ENCODE assay signal across 1 cellular context in the genomic region with DNA sequence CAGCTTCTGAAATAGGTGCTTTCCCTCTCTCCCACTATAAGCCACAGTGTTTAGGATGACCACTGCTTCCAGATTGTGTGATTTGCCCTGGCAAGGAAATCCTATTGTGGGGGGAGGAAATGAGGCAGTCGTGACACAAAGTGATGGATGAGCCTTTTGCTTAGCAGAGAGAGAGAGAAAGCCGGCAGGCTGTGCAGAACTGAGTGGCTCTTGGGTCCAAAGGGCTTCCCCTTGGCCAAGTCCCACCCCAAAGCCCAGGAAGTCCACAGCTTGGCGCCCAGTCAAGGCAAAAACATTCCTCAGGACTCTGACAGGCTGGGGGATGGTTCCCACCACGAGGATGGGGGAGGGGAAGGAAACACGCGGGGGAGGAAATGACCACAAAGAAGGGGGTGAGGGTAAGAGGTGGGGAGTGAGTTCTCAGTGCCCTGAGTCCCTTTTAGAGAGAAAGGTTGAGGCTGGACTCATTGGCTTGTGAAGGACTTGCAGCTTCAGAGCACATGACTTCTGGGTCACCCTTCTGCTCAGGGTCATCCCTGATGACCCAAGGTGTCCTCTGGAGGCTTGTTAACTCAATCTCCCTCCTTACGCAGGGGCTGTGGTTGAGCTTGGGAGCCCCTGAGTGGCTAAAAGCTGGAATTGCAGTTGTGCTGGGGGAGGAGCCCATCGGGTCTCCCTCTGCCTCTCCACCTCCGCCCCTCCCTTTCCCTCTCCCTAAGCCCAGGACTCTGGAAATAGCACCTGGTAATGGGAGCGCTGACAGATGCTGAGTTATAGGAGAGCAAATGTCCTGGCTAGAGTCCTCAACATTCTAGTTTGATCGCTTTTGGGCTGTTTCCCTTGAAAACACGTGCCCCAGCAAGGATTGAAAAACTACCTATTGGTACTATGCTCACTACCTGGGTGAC.
TF ChIP-seq lines count a peak whose summit lies in the region.

No MANE protein-coding gene starts in this region.

TF ChIP-seq in K562, 482 proteins besides CTCF, POLR2A, EP300 and RAD21 (continues in another document):
- TF ChIP-seq ZNF695 (CRISPR knock-in tag; IDR thresholded peaks at IDR 0.05) (no peak), SETDB1 (IDR thresholded peaks at IDR 0.05; ENCODE audit: low read length) (no peak), EWSR1 (IDR thresholded peaks at IDR 0.05; ENCODE audit: borderline replicate concordance, low read depth, partially characterized antibody) (no peak), DDX20 (tag; IDR thresholded peaks at IDR 0.05; ENCODE audit: low read depth) (no peak), NFIC (IDR thresholded peaks at IDR 0.05) (peak; percentile 62), TFE3 (CRISPR knock-in tag; IDR thresholded peaks at IDR 0.05) (no peak; the same call in 1 of the 2 replicates), ZNF592 (IDR thresholded peaks at IDR 0.05) (peak; percentile 91), RAD51 (IDR thresholded peaks at IDR 0.05; ENCODE audit: borderline replicate concordance, low read depth) (peak; percentile 72), ZNF778 (CRISPR knock-in tag; IDR thresholded peaks at IDR 0.05) (no peak), LEF1 (IDR thresholded peaks at IDR 0.05) (peak; percentile 94), CHD4 (IDR thresholded peaks at IDR 0.05; ENCODE audit: insufficient read depth, insufficient replicate concordance, low read depth, low read length, poor library complexity, severe bottlenecking) (no peak), HOXB6 (CRISPR knock-in tag; IDR thresholded peaks at IDR 0.05; ENCODE audit: borderline replicate concordance) (no peak), ZNF408 (CRISPR knock-in tag; IDR thresholded peaks at IDR 0.05; ENCODE audit: low read depth) (no peak), TEAD2 (tag; IDR thresholded peaks at IDR 0.05) (no peak), HMG20A (CRISPR knock-in tag; conservative IDR thresholded peaks at IDR 0.05) (no peak), RBM22 (IDR thresholded peaks at IDR 0.05; ENCODE audit: low read depth, low read length, poor library complexity, severe bottlenecking) (no peak), NCOA1 (IDR thresholded peaks at IDR 0.05; ENCODE audit: low read depth) (peak; percentile 75), PBX2 (CRISPR knock-in tag; IDR thresholded peaks at IDR 0.05; ENCODE audit: low read depth) (peak; percentile 57), PBX2 (tag; conservative IDR thresholded peaks at IDR 0.05; ENCODE audit: low read depth) (peak; percentile 96), NFE2L1 (tag; IDR thresholded peaks at IDR 0.05; ENCODE audit: borderline replicate concordance, low read depth) (no peak), NR2C2 (CRISPR knock-in tag; IDR thresholded peaks at IDR 0.05) (no peak), NR2C2 (tag; IDR thresholded peaks at IDR 0.05) (peak; percentile 93), ARHGAP35 (IDR thresholded peaks at IDR 0.05; ENCODE audit: partially characterized antibody) (no peak), ZNF224 (CRISPR knock-in tag; IDR thresholded peaks at IDR 0.05) (no peak), CBFA2T3 (IDR thresholded peaks at IDR 0.05) (peak; percentile 26; the same call in 1 of the 2 replicates), TARDBP (IDR thresholded peaks at IDR 0.05) (peak; percentile 39; the same call in 1 of the 2 replicates), NFE2 (IDR thresholded peaks at IDR 0.05; ENCODE audit: low read depth) (no peak), ZNF239 (CRISPR knock-in tag; IDR thresholded peaks at IDR 0.05) (no peak), ZNF316 (IDR thresholded peaks at IDR 0.05) (no peak), PPARD (CRISPR knock-in tag; IDR thresholded peaks at IDR 0.05) (no peak), ZNF398 (CRISPR knock-in tag; IDR thresholded peaks at IDR 0.05) (no peak), ZBTB12 (CRISPR knock-in tag; IDR thresholded peaks at IDR 0.05) (no peak), ZKSCAN1 (IDR thresholded peaks at IDR 0.05; ENCODE audit: low read depth, low read length) (no peak), HMGN3 (IDR thresholded peaks at IDR 0.05; ENCODE audit: borderline replicate concordance, extremely low read depth, insufficient read length, low read depth, low read length) (no peak), FOXJ3 (CRISPR knock-in tag; IDR thresholded peaks at IDR 0.05) (no peak), MCM5 (IDR thresholded peaks at IDR 0.05; ENCODE audit: low read depth) (no peak)
- TF ChIP-seq, protein P1, sequence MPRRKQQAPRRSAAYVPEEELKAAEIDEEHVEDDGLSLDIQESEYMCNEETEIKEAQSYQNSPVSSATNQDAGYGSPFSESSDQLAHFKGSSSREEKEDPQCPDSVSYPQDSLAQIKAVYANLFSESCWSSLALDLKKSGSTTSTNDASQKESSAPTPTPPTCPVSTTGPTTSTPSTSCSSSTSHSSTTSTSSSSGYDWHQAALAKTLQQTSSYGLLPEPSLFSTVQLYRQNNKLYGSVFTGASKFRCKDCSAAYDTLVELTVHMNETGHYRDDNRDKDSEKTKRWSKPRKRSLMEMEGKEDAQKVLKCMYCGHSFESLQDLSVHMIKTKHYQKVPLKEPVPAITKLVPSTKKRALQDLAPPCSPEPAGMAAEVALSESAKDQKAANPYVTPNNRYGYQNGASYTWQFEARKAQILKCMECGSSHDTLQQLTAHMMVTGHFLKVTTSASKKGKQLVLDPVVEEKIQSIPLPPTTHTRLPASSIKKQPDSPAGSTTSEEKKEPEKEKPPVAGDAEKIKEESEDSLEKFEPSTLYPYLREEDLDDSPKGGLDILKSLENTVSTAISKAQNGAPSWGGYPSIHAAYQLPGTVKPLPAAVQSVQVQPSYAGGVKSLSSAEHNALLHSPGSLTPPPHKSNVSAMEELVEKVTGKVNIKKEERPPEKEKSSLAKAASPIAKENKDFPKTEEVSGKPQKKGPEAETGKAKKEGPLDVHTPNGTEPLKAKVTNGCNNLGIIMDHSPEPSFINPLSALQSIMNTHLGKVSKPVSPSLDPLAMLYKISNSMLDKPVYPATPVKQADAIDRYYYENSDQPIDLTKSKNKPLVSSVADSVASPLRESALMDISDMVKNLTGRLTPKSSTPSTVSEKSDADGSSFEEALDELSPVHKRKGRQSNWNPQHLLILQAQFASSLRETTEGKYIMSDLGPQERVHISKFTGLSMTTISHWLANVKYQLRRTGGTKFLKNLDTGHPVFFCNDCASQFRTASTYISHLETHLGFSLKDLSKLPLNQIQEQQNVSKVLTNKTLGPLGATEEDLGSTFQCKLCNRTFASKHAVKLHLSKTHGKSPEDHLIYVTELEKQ (CRISPR knock-in tag; IDR thresholded peaks at IDR 0.05): peak; percentile 49; the same call in 1 of the 2 replicates
- TF ChIP-seq, protein P2, sequence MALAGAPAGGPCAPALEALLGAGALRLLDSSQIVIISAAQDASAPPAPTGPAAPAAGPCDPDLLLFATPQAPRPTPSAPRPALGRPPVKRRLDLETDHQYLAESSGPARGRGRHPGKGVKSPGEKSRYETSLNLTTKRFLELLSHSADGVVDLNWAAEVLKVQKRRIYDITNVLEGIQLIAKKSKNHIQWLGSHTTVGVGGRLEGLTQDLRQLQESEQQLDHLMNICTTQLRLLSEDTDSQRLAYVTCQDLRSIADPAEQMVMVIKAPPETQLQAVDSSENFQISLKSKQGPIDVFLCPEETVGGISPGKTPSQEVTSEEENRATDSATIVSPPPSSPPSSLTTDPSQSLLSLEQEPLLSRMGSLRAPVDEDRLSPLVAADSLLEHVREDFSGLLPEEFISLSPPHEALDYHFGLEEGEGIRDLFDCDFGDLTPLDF (CRISPR knock-in tag; IDR thresholded peaks at IDR 0.05): no peak
- TF ChIP-seq, protein P3, sequence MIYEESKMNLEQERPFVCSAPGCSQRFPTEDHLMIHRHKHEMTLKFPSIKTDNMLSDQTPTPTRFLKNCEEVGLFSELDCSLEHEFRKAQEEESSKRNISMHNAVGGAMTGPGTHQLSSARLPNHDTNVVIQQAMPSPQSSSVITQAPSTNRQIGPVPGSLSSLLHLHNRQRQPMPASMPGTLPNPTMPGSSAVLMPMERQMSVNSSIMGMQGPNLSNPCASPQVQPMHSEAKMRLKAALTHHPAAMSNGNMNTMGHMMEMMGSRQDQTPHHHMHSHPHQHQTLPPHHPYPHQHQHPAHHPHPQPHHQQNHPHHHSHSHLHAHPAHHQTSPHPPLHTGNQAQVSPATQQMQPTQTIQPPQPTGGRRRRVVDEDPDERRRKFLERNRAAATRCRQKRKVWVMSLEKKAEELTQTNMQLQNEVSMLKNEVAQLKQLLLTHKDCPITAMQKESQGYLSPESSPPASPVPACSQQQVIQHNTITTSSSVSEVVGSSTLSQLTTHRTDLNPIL (CRISPR knock-in tag; IDR thresholded peaks at IDR 0.05): no peak
